Comparison of ENCODE assay signal across 17 cellular contexts in the genomic region with DNA sequence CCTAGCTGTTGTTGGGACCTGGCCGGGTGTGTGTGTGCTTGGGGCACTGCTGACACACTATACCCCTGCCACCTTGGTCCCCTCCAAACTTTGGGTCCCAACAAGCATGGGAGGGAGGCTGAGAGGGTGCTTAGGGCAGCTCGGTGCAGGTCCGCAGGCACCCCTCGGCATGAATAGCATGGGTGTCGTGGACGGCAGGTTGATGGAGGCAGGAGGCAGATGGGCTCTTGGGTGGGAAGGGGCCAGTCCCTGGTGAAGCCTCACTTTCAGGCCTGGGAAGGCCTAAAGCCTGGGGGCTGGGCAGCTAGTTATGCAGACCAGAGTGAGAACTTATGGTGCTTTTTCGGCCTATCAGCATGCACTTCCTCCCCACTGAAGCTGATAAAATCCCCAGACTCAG.
DNase-seq lines count a peak whose midpoint lies in the region; ATAC-seq and TF ChIP-seq lines count a peak whose summit lies in the region.
"Had no signal": no experiment of that assay in that cellular context is flagged by ENCODE, and none has a peak within 500 bp of the region (broad histone marks: within the 10 kb centered on the region; RNA-seq: fewer than 3 reads in every experiment).

No MANE protein-coding gene starts in this region.

- H3K9me3 ChIP-seq in endodermal cell (ENCODE audit: control insufficient read depth, low read length), result no peaks in the 10 kb centered on the region

- DNase-seq in endodermal cell, result peak; percentile 49
- DNase-seq in mesendoderm, result peak; percentile 14
- DNase-seq in glutamatergic neuron, result no peak
- DNase-seq in H4 (ENCODE audit: low spot score), result no peak
- DNase-seq in glomerular visceral epithelial cell (ENCODE audit: extremely low spot score), result no peak
- no peak for DNase-seq in NCI-H146 (lab: John Stamatoyannopoulos, UW)
- DNase-seq: ACHN; AML-193; CD4-positive, alpha-beta memory T cell; DMS79 treated with DMSO at 0.1 percent for 48 hours; GF-D8; HCEC 1CT; IMR-90 had no signal

- H2BK5ac ChIP-seq in mesendoderm (ENCODE audit: low read length), result no peak overlapping the region

- H4K8ac ChIP-seq in mesendoderm (ENCODE audit: low read depth, low read length), result no peak overlapping the region

- no peak overlapping the region for H3K27ac Mint-ChIP-seq in endodermal cell
- H3K27ac Mint-ChIP-seq in stimulated activated memory B cell treated with anti-CD40 and anti-IgM and Interleukin-4, amounts not matched to agents 10 μg/mL and 1 μg/mL and 100 μg/mL, for 72 hours, result no peak overlapping the region
- H3K27ac Mint-ChIP-seq in glutamatergic neuron (ENCODE audit: unreplicated experiment), result no peak overlapping the region
- H3K27ac Mint-ChIP-seq: CD4-positive, alpha-beta memory T cell had no signal

- H3K4me1 ChIP-seq in endodermal cell (ENCODE audit: control insufficient read depth, insufficient read depth, low read length) (no peaks in the 10 kb centered on the region), mesendoderm (ENCODE audit: control insufficient read depth, low read depth, low read length) (no peaks in the 10 kb centered on the region)

- H3K9me3 Mint-ChIP-seq in endodermal cell, result no peaks in the 10 kb centered on the region
- H3K9me3 Mint-ChIP-seq in stimulated activated memory B cell treated with anti-CD40 and anti-IgM and Interleukin-4, amounts not matched to agents 10 μg/mL and 1 μg/mL and 100 μg/mL, for 72 hours, result no peaks in the 10 kb centered on the region
- no peaks in the 10 kb centered on the region for H3K9me3 Mint-ChIP-seq in glutamatergic neuron (ENCODE audit: unreplicated experiment)

- no peak overlapping the region for H3K4me3 ChIP-seq in endodermal cell (ENCODE audit: low read length)
- H3K4me3 ChIP-seq in mesendoderm (ENCODE audit: low read length), result no peak overlapping the region
- H3K4me3 ChIP-seq: GM12878, K562 had no signal

- no peak overlapping the region for H3K4ac ChIP-seq in mesendoderm (ENCODE audit: low read depth, low read length)

- no peak overlapping the region for H3K23ac ChIP-seq in mesendoderm (ENCODE audit: low read length)

- H3K4me1 Mint-ChIP-seq in endodermal cell (no peaks in the 10 kb centered on the region), glutamatergic neuron (ENCODE audit: low read depth, unreplicated experiment) (peaks cover 2% of the 10 kb centered on the region)
- no peaks in the 10 kb centered on the region for H3K4me1 Mint-ChIP-seq in stimulated activated memory B cell treated with anti-CD40 and anti-IgM and Interleukin-4, amounts not matched to agents 10 μg/mL and 1 μg/mL and 100 μg/mL, for 72 hours
- H3K4me1 Mint-ChIP-seq: CD4-positive, alpha-beta memory T cell had no signal

- H3K36me3 Mint-ChIP-seq in endodermal cell (ENCODE audit: low read depth), result no peaks in the 10 kb centered on the region
- H3K36me3 Mint-ChIP-seq in stimulated activated memory B cell treated with anti-CD40 and anti-IgM and Interleukin-4, amounts not matched to agents 10 μg/mL and 1 μg/mL and 100 μg/mL, for 72 hours, result no peaks in the 10 kb centered on the region
- no peaks in the 10 kb centered on the region for H3K36me3 Mint-ChIP-seq in glutamatergic neuron (ENCODE audit: unreplicated experiment)
- H3K36me3 Mint-ChIP-seq: CD4-positive, alpha-beta memory T cell had no signal

- H2BK120ac ChIP-seq in mesendoderm (ENCODE audit: low read depth, low read length), result no peak overlapping the region

- H3K4me3 Mint-ChIP-seq in endodermal cell (no peak overlapping the region), glutamatergic neuron (ENCODE audit: unreplicated experiment) (no peak overlapping the region)
- H3K4me3 Mint-ChIP-seq in stimulated activated memory B cell treated with anti-CD40 and anti-IgM and Interleukin-4, amounts not matched to agents 10 μg/mL and 1 μg/mL and 100 μg/mL, for 72 hours, result no peak overlapping the region
- H3K4me3 Mint-ChIP-seq: CD4-positive, alpha-beta memory T cell had no signal

- H3K27ac ChIP-seq in endodermal cell (ENCODE audit: low read depth, low read length), result no peak overlapping the region
- H3K27ac ChIP-seq in mesendoderm (ENCODE audit: low read depth, low read length), result no peak overlapping the region
- H3K27ac ChIP-seq: C4-2B had no signal

- H3K56ac ChIP-seq in mesendoderm (ENCODE audit: low read length), result no peak overlapping the region

- H3K27me3 Mint-ChIP-seq in endodermal cell (ENCODE audit: insufficient read depth) (no peaks in the 10 kb centered on the region), glutamatergic neuron (ENCODE audit: unreplicated experiment) (no peaks in the 10 kb centered on the region)
- H3K27me3 Mint-ChIP-seq in stimulated activated memory B cell treated with anti-CD40 and anti-IgM and Interleukin-4, amounts not matched to agents 10 μg/mL and 1 μg/mL and 100 μg/mL, for 72 hours, result no peaks in the 10 kb centered on the region
- H3K27me3 Mint-ChIP-seq: CD4-positive, alpha-beta memory T cell had no signal

- H3K4me2 ChIP-seq in mesendoderm (ENCODE audit: low read length), result no peak overlapping the region

- ATAC-seq in stimulated activated memory B cell treated with anti-CD40 and anti-IgM and Interleukin-4, amounts not matched to agents 10 μg/mL and 1 μg/mL and 100 μg/mL, for 72 hours, result peak; percentile 41
- ATAC-seq: GM12878, K562 had no signal

- TF ChIP-seq CTCF in endodermal cell (conservative IDR thresholded peaks at IDR 0.05) (no peak), glutamatergic neuron (IDR thresholded peaks at IDR 0.05; ENCODE audit: partially characterized antibody, unreplicated experiment) (no peak)

- no peaks in the 10 kb centered on the region for H3K79me1 ChIP-seq in mesendoderm (ENCODE audit: low read length)

- H2AK5ac ChIP-seq in mesendoderm (ENCODE audit: low read length), result no peak overlapping the region

- H3K36me3 ChIP-seq in endodermal cell (ENCODE audit: control insufficient read depth, insufficient read depth, low read length) (no peaks in the 10 kb centered on the region), mesendoderm (ENCODE audit: control insufficient read depth, insufficient read depth, low read length) (no peaks in the 10 kb centered on the region)

- 89 to 96% methylated on average over 4 to 7 of the region's 7 CpGs for WGBS in endodermal cell (ENCODE audit: insufficient coverage in 1 of 2, insufficient read length in 1 of 2), 2 experiments
- WGBS in mesendoderm (ENCODE audit: extremely low coverage, insufficient coverage, low lambda C conversion rate), result no CpG with 5 or more reads among the region's 7 CpGs

- H2BK15ac ChIP-seq in mesendoderm (replicated peaks; ENCODE audit: low read depth), result no peak overlapping the region

- H4K5ac ChIP-seq in mesendoderm (ENCODE audit: low read length), result no peak overlapping the region

- H3K79me2 ChIP-seq in mesendoderm (ENCODE audit: control insufficient read depth, insufficient read depth, low read length), result no peaks in the 10 kb centered on the region

- H3K27me3 ChIP-seq in endodermal cell (ENCODE audit: control insufficient read depth, insufficient read depth, low read length, poor library complexity, severe bottlenecking) (no peaks in the 10 kb centered on the region), mesendoderm (ENCODE audit: insufficient read depth, low read length, poor library complexity) (no peaks in the 10 kb centered on the region)

- no peak overlapping the region for H3K9ac ChIP-seq in endodermal cell (ENCODE audit: extremely low read depth, low read length, poor library complexity, severe bottlenecking)
- no peak overlapping the region for H3K9ac ChIP-seq in mesendoderm (ENCODE audit: low read length)

- no peak overlapping the region for H3K18ac ChIP-seq in mesendoderm (ENCODE audit: low read length)

Comparison
In these comparisons a context has a peak if more than half of its experiments do, and no peak if none do; other contexts are left out.
1. DNase-seq: peak in endodermal cell (single experiment) and mesendoderm (single experiment); none in glutamatergic neuron (single experiment), H4 (single experiment), glomerular visceral epithelial cell (single experiment) and NCI-H146 (single experiment).